In genomic region chr10:43272030-43272429, GRCh38 we compare ENCODE assay signal across 27 cellular contexts. TPM values are rescaled to one million over a fixed set of nuclear protein-coding genes. Genes with fewer than 3 reads are reported as not detected.
"Had no signal": no experiment of that assay in that cellular context is flagged by ENCODE, and none has a peak within 500 bp of the region (broad histone marks: within the 10 kb centered on the region; RNA-seq: fewer than 3 reads in every experiment).

No MANE protein-coding gene starts in this region.

- FAIRE-seq: colon, endometrium, endothelial cell of umbilical vein, frontal cortex had no signal

- DNase-seq: activated CD4-positive, alpha-beta memory T cell treated with anti-CD3 and anti-CD28 coated beads, Interleukin-2, amount 10 ng/mL, durations not matched to agents 7 days and 5 days; activated CD4-positive, alpha-beta T cell treated with anti-CD3 and anti-CD28 coated beads for 1 hour; activated CD4-positive, alpha-beta T cell treated with anti-CD3 and anti-CD28 coated beads for 4 hours; activated CD4-positive, alpha-beta T cell treated with anti-CD3 and anti-CD28 coated beads, Interleukin-2, amount 10 ng/mL, durations not matched to agents 7 days and 5 days; activated CD4-positive, alpha-beta T cell treated with anti-CD3 and anti-CD28 coated beads, Interleukin-2, amount 50 U/mL, for 4 hours; activated effector memory CD4-positive, alpha-beta T cell treated with anti-CD3 and anti-CD28 coated beads, Interleukin-2, amount 50 U/mL, for 16 hours; activated naive CD4-positive, alpha-beta T cell treated with anti-CD3 and anti-CD28 coated beads for 36 hours; activated naive CD8-positive, alpha-beta T cell treated with anti-CD3 and anti-CD28 coated beads for 36 hours; activated naive CD8-positive, alpha-beta T cell treated with anti-CD3 and anti-CD28 coated beads, Interleukin-2, amount 50 U/mL, for 24 hours; activated T-cell treated with anti-CD3 and anti-CD28 coated beads, Interleukin-2, amount 50 U/mL, for 1 hour; activated T-cell treated with anti-CD3 and anti-CD28 coated beads, Interleukin-2, amount 50 U/mL, for 48 hours; adrenal gland; amygdala; body of pancreas; caudate nucleus; effector CD8-positive, alpha-beta T cell; foreskin fibroblast; SW 1271; T-helper 2 cell had no signal

- H3K4me3 ChIP-seq: adrenal gland, body of pancreas had no signal

- H3K4me1 ChIP-seq: adrenal gland, body of pancreas had no signal

- H3K27ac ChIP-seq: adrenal gland, body of pancreas, epithelial cell of prostate, VCaP had no signal

- ATAC-seq: activated naive CD8-positive, alpha-beta T cell treated with anti-CD3 and anti-CD28 coated beads, Interleukin-2, amount 50 U/mL, for 24 hours; body of pancreas; T-cell; WTC11 had no signal

- H3K9me3 ChIP-seq: adrenal gland, body of pancreas had no signal

- H3K36me3 ChIP-seq: adrenal gland had no signal

RNA-seq across cellular contexts. Expression of gene RASGEF1A, which starts 5.2 kb away (rescaled TPM):
- total RNA-seq: activated naive CD4-positive, alpha-beta T cell treated with anti-CD3 and anti-CD28 coated beads for 36 hours had no signal
